ENCODE assay signal across 35 cellular contexts in the genomic region with DNA sequence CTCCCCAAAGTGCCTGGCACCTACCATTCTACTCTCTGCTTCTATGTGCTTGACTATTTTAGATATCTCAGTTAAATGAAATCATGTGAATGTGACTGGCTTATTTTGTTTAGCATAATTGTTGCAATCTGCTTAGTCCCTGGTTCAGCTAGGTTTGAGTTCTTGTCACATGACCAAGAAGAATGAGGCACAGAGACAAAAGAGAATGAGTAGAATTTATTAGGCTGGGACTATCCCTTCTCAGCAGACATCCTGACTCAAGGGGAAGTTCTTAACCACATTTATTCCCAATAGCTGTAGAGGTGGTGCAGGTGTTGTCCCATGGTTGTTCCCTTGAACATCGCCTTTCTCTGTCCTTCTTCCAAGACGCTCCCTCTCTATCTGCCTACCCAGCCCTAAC.
"Had no signal": no experiment of that assay in that cellular context is flagged by ENCODE, and none has a peak within 500 bp of the region (broad histone marks: within the 10 kb centered on the region; RNA-seq: fewer than 3 reads in every experiment).

No MANE protein-coding gene starts in this region.

- H3K36me3 ChIP-seq: MG63 had no signal

- H3K9me3 ChIP-seq: MG63 had no signal

- H3K4me3 ChIP-seq: MG63 had no signal

- H3K27me3 ChIP-seq: MG63 had no signal

- DNase-seq: Karpas-422, Kasumi-1, MG63, MM.1S, MV-4-11, NCI-H1048, NCI-H1092, NCI-H1092 treated with DMSO at 0.1 percent for 48 hours, NCI-H1105, NCI-H1105 treated with DMSO at 0.1 percent for 48 hours, NCI-H1417, NCI-H1417 treated with DMSO at 0.1 percent for 48 hours, NCI-H1436, NCI-H1436 treated with DMSO at 0.1 percent for 48 hours, NCI-H146, NCI-H1694, NCI-H1694 treated with DMSO at 0.1 percent for 48 hours, NCI-H187, NCI-H1930, NCI-H2029, NCI-H2029 treated with DMSO at 0.1 percent for 48 hours, NCI-H2081, NCI-H2081 treated with DMSO at 0.1 percent for 48 hours, NCI-H2107, NCI-H2171, NCI-H2171 treated with DMSO at 0.1 percent for 48 hours, NCI-H2227 treated with DMSO at 0.1 percent for 48 hours, NCI-H226, NCI-H345, NCI-H446, NCI-H446 treated with DMSO at 0.1 percent for 48 hours, NCI-H510A, NCI-H510A treated with DMSO at 0.1 percent for 48 hours, NCI-H524, NCI-H524 treated with DMSO at 0.1 percent for 48 hours had no signal
